21 cellular contexts compared by ENCODE assay signal in genomic region chr7:77246031-77246430, GRCh38. TPM values are rescaled to one million over a fixed set of nuclear protein-coding genes. Genes with fewer than 3 reads are reported as not detected.
DNase-seq lines count a peak whose midpoint lies in the region; FAIRE-seq and TF ChIP-seq lines count a peak whose summit lies in the region.
"Had no signal": no experiment of that assay in that cellular context is flagged by ENCODE, and none has a peak within 500 bp of the region (broad histone marks: within the 10 kb centered on the region; RNA-seq: fewer than 3 reads in every experiment).

No MANE protein-coding gene starts in this region.

- peak; percentile 64 for FAIRE-seq in astrocyte (lab: Jason Lieb, UNC)
- FAIRE-seq: frontal cortex, RCC 7860 had no signal

- no peak for DNase-seq in activated CD4-positive, alpha-beta T cell treated with anti-CD3 and anti-CD28 coated beads, Interleukin-2, amount 10 ng/mL, durations not matched to agents 24 days and 14 days
- no peak for DNase-seq in activated CD4-positive, alpha-beta T cell treated with anti-CD3 and anti-CD28 coated beads for 48 hours
- DNase-seq in astrocyte (ENCODE audit: low read depth) (no peak), mesothelial cell of epicardium (ENCODE audit: low spot score in 2 of 2, unreplicated experiment in 2 of 2) (no peak), Calu3 (no peak), DMS153 treated with DMSO at 0.1 percent for 48 hours (lab: John Stamatoyannopoulos, UW; ENCODE audit: unreplicated experiment) (no peak), retina (no peak)
- DNase-seq: activated CD4-positive, alpha-beta T cell treated with anti-CD3 and anti-CD28 coated beads, Interleukin-2, amount 50 U/mL, for 48 hours; activated T-cell treated with anti-CD3 and anti-CD28 coated beads, Interleukin-2, amount 50 U/mL, for 24 hours; HFFc6; KG1; NCI-H1105 treated with DMSO at 0.1 percent for 48 hours; NCI-H748 treated with DMSO at 0.1 percent for 48 hours; SW 1271 had no signal

- peaks cover 20% of the 10 kb centered on the region for H3K4me1 Mint-ChIP-seq in activated CD4-positive, alpha-beta T cell treated with anti-CD3 and anti-CD28 coated beads, Interleukin-2, amount 10 ng/mL, durations not matched to agents 24 days and 14 days
- H3K4me1 Mint-ChIP-seq in astrocyte (ENCODE audit: low read depth, unreplicated experiment) (peaks cover 8% of the 10 kb centered on the region), mesothelial cell of epicardium (peaks cover 14% of the 10 kb centered on the region), Calu3 (ENCODE audit: low read depth, unreplicated experiment) (peaks cover 11% of the 10 kb centered on the region)

- no peaks in the 10 kb centered on the region for H4K20me1 ChIP-seq in astrocyte (ENCODE audit: insufficient read depth, low read length)

- H3K27me3 ChIP-seq in astrocyte (ENCODE audit: insufficient read depth, low read length) (no peaks in the 10 kb centered on the region), subcutaneous abdominal adipose tissue (ENCODE audit: control insufficient read depth in 5 of 5, insufficient read depth in 4 of 5, low read length in 5 of 5) (no peaks in the 10 kb centered on the region)
- H3K27me3 ChIP-seq: pancreas, thyroid gland had no signal

- intact Hi-C loops in activated CD4-positive, alpha-beta T cell treated with anti-CD3 and anti-CD28 coated beads, Interleukin-2, amount 10 ng/mL, durations not matched to agents 24 days and 14 days (cut with micrococcal nuclease), result loop anchor here (2.0 to 5.0 kb wide), 2 partner anchors 54 to 123 kb away; partner anchors contain the start of gene CCDC146
- intact Hi-C loops in Calu3 (cut with micrococcal nuclease; ENCODE audit: unreplicated experiment), result loop anchor here (2.0 to 5.0 kb wide), 2 partner anchors 81 to 121 kb away; no protein-coding TSS in a partner anchor

- peaks cover 12% of the 10 kb centered on the region for H3K27me3 Mint-ChIP-seq in activated CD4-positive, alpha-beta T cell treated with anti-CD3 and anti-CD28 coated beads, Interleukin-2, amount 10 ng/mL, durations not matched to agents 24 days and 14 days
- H3K27me3 Mint-ChIP-seq in astrocyte (ENCODE audit: low read depth, unreplicated experiment) (no peaks in the 10 kb centered on the region), mesothelial cell of epicardium (ENCODE audit: low read depth) (no peaks in the 10 kb centered on the region), Calu3 (ENCODE audit: unreplicated experiment) (no peaks in the 10 kb centered on the region)
- H3K27me3 Mint-ChIP-seq: activated naive CD4-positive, alpha-beta T cell treated with anti-CD3 and anti-CD28 coated beads, Interleukin-2, amount 50 U/mL, for 24 hours; activated T-cell treated with anti-CD3 and anti-CD28 coated beads, Interleukin-2, amount 50 U/mL, for 24 hours; brain had no signal

- peak overlapping the region; percentile 54 for H3K27ac Mint-ChIP-seq in activated CD4-positive, alpha-beta T cell treated with anti-CD3 and anti-CD28 coated beads, Interleukin-2, amount 10 ng/mL, durations not matched to agents 24 days and 14 days
- no peak overlapping the region for H3K27ac Mint-ChIP-seq in astrocyte (ENCODE audit: unreplicated experiment)
- H3K27ac Mint-ChIP-seq in mesothelial cell of epicardium, result peak overlapping the region; percentile 36
- no peak overlapping the region for H3K27ac Mint-ChIP-seq in Calu3 (ENCODE audit: unreplicated experiment)
- H3K27ac Mint-ChIP-seq: activated naive CD4-positive, alpha-beta T cell treated with anti-CD3 and anti-CD28 coated beads, Interleukin-2, amount 50 U/mL, for 24 hours; activated T-cell treated with anti-CD3 and anti-CD28 coated beads, Interleukin-2, amount 50 U/mL, for 24 hours; brain; HFFc6 had no signal

- CTCF ChIA-PET in Calu3 (lab: Charles Lee), result no interaction called here

- H3K79me2 ChIP-seq in astrocyte (ENCODE audit: insufficient read depth, low read length), result no peaks in the 10 kb centered on the region

- H2AFZ ChIP-seq in astrocyte (ENCODE audit: low read depth, low read length), result no peak overlapping the region

- H3K4me3 ChIP-seq in astrocyte (ENCODE audit: insufficient read depth, low read depth, low read length), result no peak overlapping the region
- no peak overlapping the region for H3K4me3 ChIP-seq in subcutaneous abdominal adipose tissue (ENCODE audit: low read depth in 1 of 5, low read length in 5 of 5)
- H3K4me3 ChIP-seq: pancreas, thyroid gland had no signal

- H3K9me3 ChIP-seq in astrocyte (ENCODE audit: insufficient read depth, low read depth, low read length), result no peaks in the 10 kb centered on the region
- no peaks in the 10 kb centered on the region for H3K9me3 ChIP-seq in subcutaneous abdominal adipose tissue (ENCODE audit: control insufficient read depth in 5 of 5, low read length in 5 of 5)
- H3K9me3 ChIP-seq: pancreas, thyroid gland had no signal

- H3K9ac ChIP-seq in astrocyte (ENCODE audit: low read length), result no peak overlapping the region
- H3K9ac ChIP-seq in subcutaneous abdominal adipose tissue (ENCODE audit: low read length in 5 of 5), result peak overlapping the region in 1 of 5 donors; percentile 33

- H3K4me2 ChIP-seq in astrocyte (ENCODE audit: low read length), result peak overlapping the region; percentile 2

- no TSS peak for BruUV-seq in Calu3 (replicated peaks; lab: Mats Ljungman, UMichigan)

- H3K4me3 Mint-ChIP-seq in activated CD4-positive, alpha-beta T cell treated with anti-CD3 and anti-CD28 coated beads, Interleukin-2, amount 10 ng/mL, durations not matched to agents 24 days and 14 days, result peak overlapping the region; percentile 22
- H3K4me3 Mint-ChIP-seq in astrocyte (ENCODE audit: unreplicated experiment) (no peak overlapping the region), mesothelial cell of epicardium (no peak overlapping the region), Calu3 (ENCODE audit: low read depth, unreplicated experiment) (no peak overlapping the region)
- H3K4me3 Mint-ChIP-seq: activated naive CD4-positive, alpha-beta T cell treated with anti-CD3 and anti-CD28 coated beads, Interleukin-2, amount 50 U/mL, for 24 hours; activated T-cell treated with anti-CD3 and anti-CD28 coated beads, Interleukin-2, amount 50 U/mL, for 24 hours; brain; HFFc6 had no signal

- H3K36me3 Mint-ChIP-seq in activated CD4-positive, alpha-beta T cell treated with anti-CD3 and anti-CD28 coated beads, Interleukin-2, amount 10 ng/mL, durations not matched to agents 24 days and 14 days (ENCODE audit: low read depth), result peaks cover 8% of the 10 kb centered on the region
- H3K36me3 Mint-ChIP-seq in astrocyte (ENCODE audit: low read depth, unreplicated experiment) (no peaks in the 10 kb centered on the region), mesothelial cell of epicardium (peaks cover 3% of the 10 kb centered on the region), Calu3 (ENCODE audit: insufficient read depth, unreplicated experiment) (no peaks in the 10 kb centered on the region)

- no peaks in the 10 kb centered on the region for H3K9me3 Mint-ChIP-seq in activated CD4-positive, alpha-beta T cell treated with anti-CD3 and anti-CD28 coated beads, Interleukin-2, amount 10 ng/mL, durations not matched to agents 24 days and 14 days
- H3K9me3 Mint-ChIP-seq in astrocyte (ENCODE audit: unreplicated experiment) (no peaks in the 10 kb centered on the region), mesothelial cell of epicardium (peaks cover 8% of the 10 kb centered on the region), Calu3 (ENCODE audit: low read depth, unreplicated experiment) (no peaks in the 10 kb centered on the region)
- H3K9me3 Mint-ChIP-seq: activated naive CD4-positive, alpha-beta T cell treated with anti-CD3 and anti-CD28 coated beads, Interleukin-2, amount 50 U/mL, for 24 hours; activated T-cell treated with anti-CD3 and anti-CD28 coated beads, Interleukin-2, amount 50 U/mL, for 24 hours; HFFc6 had no signal

- TF ChIP-seq CTCF in astrocyte (IDR thresholded peaks at IDR 0.05; ENCODE audit: insufficient read depth, low read depth, low read length) (no peak), mesothelial cell of epicardium (IDR thresholded peaks at IDR 0.05; ENCODE audit: unreplicated experiment) (no peak), Calu3 (IDR thresholded peaks at IDR 0.05; ENCODE audit: unreplicated experiment) (no peak)

- no peaks in the 10 kb centered on the region for H3K36me3 ChIP-seq in astrocyte (ENCODE audit: insufficient read depth, low read length)
- H3K36me3 ChIP-seq in subcutaneous abdominal adipose tissue (ENCODE audit: control insufficient read depth in 5 of 5, insufficient read depth in 5 of 5, low read length in 5 of 5), result peaks cover 0 to 9% (median 3%) of the 10 kb centered on the region in 5 donors
- H3K36me3 ChIP-seq: pancreas, thyroid gland had no signal

- H3K27ac ChIP-seq in astrocyte (ENCODE audit: low read depth, low read length) (no peak overlapping the region), subcutaneous abdominal adipose tissue (ENCODE audit: low read depth, low read length) (peak overlapping the region; percentile 52)
- H3K27ac ChIP-seq: pancreas had no signal

- H3K4me1 ChIP-seq in astrocyte (ENCODE audit: insufficient read depth, low read length) (no peaks in the 10 kb centered on the region), subcutaneous abdominal adipose tissue (ENCODE audit: control insufficient read depth in 5 of 5, insufficient read depth in 5 of 5, low read length in 5 of 5) (peaks cover 2 to 20% (median 17%) of the 10 kb centered on the region in 5 donors)

RNA-seq across cellular contexts. Expression of gene FGL2, which starts 46.4 kb away (rescaled TPM):
- 1.7 and 1.8 TPM in 2 replicates for total RNA-seq in activated CD4-positive, alpha-beta T cell treated with anti-CD3 and anti-CD28 coated beads, Interleukin-2, amount 10 ng/mL, durations not matched to agents 24 days and 14 days
- total RNA-seq in astrocyte, result not detected in 2 replicates
- total RNA-seq in mesothelial cell of epicardium, result 0.05 TPM in 1 of 3 replicates, not detected in the others
- 0.14 TPM in 1 of 2 replicates, not detected in the other for total RNA-seq in Calu3 (2022)
- total RNA-seq: HFFc6 had no signal

Comparison
In these comparisons a context has a peak if more than half of its experiments do, and no peak if none do; other contexts are left out.
1. H3K27ac Mint-ChIP-seq: peak in activated CD4-positive, alpha-beta T cell treated with anti-CD3 and anti-CD28 coated beads, Interleukin-2, amount 10 ng/mL, durations not matched to agents 24 days and 14 days (single experiment) and mesothelial cell of epicardium (single experiment); none in astrocyte (single experiment) and Calu3 (single experiment).